8 cellular contexts compared by ENCODE assay signal in the genomic region with DNA sequence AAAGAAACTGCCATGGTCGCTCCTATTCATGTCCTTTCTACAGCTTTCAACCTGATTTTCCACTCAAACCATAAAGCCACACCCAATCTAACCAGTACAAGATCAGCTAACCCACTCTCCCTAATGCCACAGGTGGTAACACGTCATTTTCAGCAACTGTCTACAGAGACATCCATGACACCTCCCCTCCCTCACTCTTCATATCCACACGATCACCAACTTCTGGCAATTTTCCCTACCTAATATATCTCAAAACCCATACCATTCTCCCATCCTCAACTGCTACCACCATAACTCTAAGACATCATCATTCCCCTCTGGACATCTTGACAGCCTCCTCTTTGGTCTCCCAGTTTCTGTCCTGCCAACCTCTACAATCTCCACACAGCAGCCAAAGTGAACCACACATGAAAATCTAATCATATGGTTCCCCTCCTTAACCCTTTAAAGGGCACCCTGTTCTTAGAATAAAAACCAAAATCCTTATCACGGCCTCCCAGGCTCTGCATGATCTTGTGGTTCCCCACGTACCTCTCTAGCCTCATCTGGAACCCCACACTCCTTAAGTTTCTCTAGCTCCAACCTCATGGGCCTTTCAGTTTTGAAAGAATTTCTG. TPM values are rescaled to one million over a fixed set of nuclear protein-coding genes. Genes with fewer than 3 reads are reported as not detected.
DNase-seq lines count a peak whose midpoint lies in the region; ATAC-seq, FAIRE-seq and TF ChIP-seq lines count a peak whose summit lies in the region.

No MANE protein-coding gene starts in this region.

- POLR2A ChIA-PET in H1 (lab: Charles Lee; ENCODE audit: partially characterized antibody) = interaction anchor here (1.0 to 2.0 kb wide), 8 partner anchors 12 to 146 kb away, joined by 3 to 18 read pairs (median 4); a partner anchor contains a TSS

- no peak overlapping the region for H3K4ac ChIP-seq in H1 (replicated peaks; ENCODE audit: insufficient read length, low read depth, low read length)

- peak overlapping the region; percentile 92 to 94 for H3K4me2 ChIP-seq in H1 (ENCODE audit: insufficient read depth in 1 of 2, low read depth in 2 of 2, low read length in 2 of 2)
- peak overlapping the region; percentile 73 for H3K4me2 ChIP-seq in parathyroid adenoma (ENCODE audit: low read length)

- H4K5ac ChIP-seq in H1 (ENCODE audit: insufficient read length, low read depth, low read length) = no peak overlapping the region

- peak overlapping the region; percentile 90 for H3K4me3 ChIP-seq in GM06990 (replicated peaks; ENCODE audit: low read depth, low read length)
- peak overlapping the region; percentile 89 for H3K4me3 ChIP-seq in NT2/D1 (ENCODE audit: insufficient read length, low read depth)
- peak overlapping the region in 2 of 4 experiments; percentile 78 to 96; a peak in 4 of 8 replicates for H3K4me3 ChIP-seq in H1 (ENCODE audit: extremely low read depth in 1 of 4, insufficient read depth in 2 of 4, low read depth in 3 of 4, low read length in 4 of 4)
- peak overlapping the region; percentile 66 for H3K4me3 ChIP-seq in parathyroid adenoma (ENCODE audit: low read depth, low read length)

- no peak for FAIRE-seq in H1 (lab: Jason Lieb, UNC)

- H3K9ac ChIP-seq in NT2/D1 (ENCODE audit: insufficient read length, low read depth) = peak overlapping the region; percentile 94
- no peak overlapping the region; a peak in 1 of 7 replicates for H3K9ac ChIP-seq in H1 (replicated peaks in 1 of 4; ENCODE audit: extremely low read depth in 1 of 4, low read depth in 3 of 4, low read length in 3 of 4)
- H3K9ac ChIP-seq in parathyroid adenoma = no peak overlapping the region

- no peak overlapping the region for H2BK15ac ChIP-seq in H1 (ENCODE audit: low read length)

- H3K9me3 ChIP-seq in NT2/D1 (ENCODE audit: insufficient read depth, low read length) (no peaks in the 10 kb centered on the region), H1 (ENCODE audit: insufficient read depth in 2 of 2, low read depth in 1 of 2, low read length in 1 of 2) (no peaks in the 10 kb centered on the region), parathyroid adenoma (ENCODE audit: control insufficient read depth, low read length) (no peaks in the 10 kb centered on the region)

- H3K18ac ChIP-seq in H1 (ENCODE audit: extremely low read depth, low read length) = no peak overlapping the region

- CTCF ChIA-PET in H1 (lab: Charles Lee; ENCODE audit: partially characterized antibody) = interaction anchor here (1.0 to 2.1 kb wide), 5 partner anchors 20 to 208 kb away, joined by 3 to 6 read pairs (median 3); no protein-coding TSS in a partner anchor

- no peaks in the 10 kb centered on the region for H3K79me2 ChIP-seq in H1 (ENCODE audit: control insufficient read depth in 1 of 2, insufficient read depth in 2 of 2, low read length in 2 of 2)
- no peaks in the 10 kb centered on the region for H3K79me2 ChIP-seq in parathyroid adenoma

- H2BK20ac ChIP-seq in H1 (ENCODE audit: low read length) = no peak overlapping the region

- H2BK120ac ChIP-seq in H1 (replicated peaks; ENCODE audit: low read depth, low read length) = no peak overlapping the region

- peaks cover 0 to 7% of the 10 kb centered on the region in 2 experiments for H4K20me1 ChIP-seq in H1 (replicated peaks in 1 of 2; ENCODE audit: control insufficient read depth in 1 of 2, insufficient read depth in 2 of 2, low read length in 2 of 2)

- no peak overlapping the region for H2AK5ac ChIP-seq in H1 (ENCODE audit: low read depth, low read length)

- H2BK5ac ChIP-seq in H1 (ENCODE audit: low read depth, low read length) = 0 out of 2 replicates have a peak overlapping the region, but pooled peaks have one; percentile 12

- H3K23ac ChIP-seq in H1 (ENCODE audit: insufficient read length) = no peak overlapping the region

- H3K14ac ChIP-seq in H1 (ENCODE audit: insufficient read length) = no peak overlapping the region

- H2BK12ac ChIP-seq in H1 (ENCODE audit: low read depth, low read length) = no peak overlapping the region

- H3K27ac ChIP-seq in H1 (ENCODE audit: low read depth, low read length) = no peak overlapping the region
- H3K27ac ChIP-seq in parathyroid adenoma = peak overlapping the region; percentile 91

- TF ChIP-seq CTCF in GM06990 (IDR thresholded peaks at IDR 0.05; ENCODE audit: insufficient read depth, low read length, poor library complexity, severe bottlenecking) (no peak), H1 (IDR thresholded peaks at IDR 0.05; ENCODE audit: control extremely low read depth in 1 of 3, insufficient read depth in 1 of 3, low read depth in 1 of 3, low read length in 3 of 3) (no peak), parathyroid adenoma (IDR thresholded peaks at IDR 0.05) (no peak)

- peaks cover 2% of the 10 kb centered on the region; the same call in 1 of the 2 replicates for H3K79me1 ChIP-seq in H1 (ENCODE audit: low read depth, low read length)

- H3K36me3 ChIP-seq in GM06990 (ENCODE audit: control insufficient read depth, insufficient read depth, low read length) (peaks cover 10% of the 10 kb centered on the region), NT2/D1 (ENCODE audit: insufficient read depth, insufficient read length, low read length) (peaks cover 42% of the 10 kb centered on the region), H1 (ENCODE audit: control insufficient read depth in 2 of 4, insufficient read depth in 4 of 4, low read length in 3 of 4) (peaks cover 0 to 9% (median 3%) of the 10 kb centered on the region in 4 experiments; a peak in 4 of 8 replicates), parathyroid adenoma (ENCODE audit: control insufficient read depth, insufficient read depth, low read length) (no peaks in the 10 kb centered on the region)

- TF ChIP-seq EP300 in H1 (IDR thresholded peaks at IDR 0.05; ENCODE audit: borderline replicate concordance in 1 of 2, low read depth in 2 of 2, low read length in 2 of 2) = no peak

- no peak for TF ChIP-seq RAD21 in H1 (IDR thresholded peaks at IDR 0.05 in 1 of 2, conservative IDR thresholded peaks at IDR 0.05 in 1 of 2; ENCODE audit: low read depth in 2 of 2, low read length in 2 of 2)

- WGBS in H1 (ENCODE audit: extremely low coverage in 1 of 2, insufficient coverage in 1 of 2, insufficient read length in 1 of 2, insufficient replicate concordance in 2 of 2, low coverage in 1 of 2, low lambda C conversion rate in 2 of 2, missing lambda C conversion rate in 1 of 2), 2 experiments = 86 to 100% methylated on average over 1 to 5 of the region's 5 CpGs

- H4K8ac ChIP-seq in H1 (ENCODE audit: extremely low read depth, insufficient read depth, low read length) = no peak overlapping the region

- no peak overlapping the region for H3K56ac ChIP-seq in H1 (replicated peaks; ENCODE audit: insufficient read length, low read depth, low read length)

- peaks cover 4% of the 10 kb centered on the region; the same call in 1 of the 2 replicates for H3K23me2 ChIP-seq in H1 (ENCODE audit: low read depth, low read length)

- no peak overlapping the region for H4K91ac ChIP-seq in H1 (replicated peaks; ENCODE audit: insufficient read length, low read length)

- no peak for TF ChIP-seq POLR2A in H1 (IDR thresholded peaks at IDR 0.05; ENCODE audit: control extremely low read depth in 1 of 2, low read depth in 2 of 2, low read length in 2 of 2)

- H3K27me3 ChIP-seq in GM06990 (replicated peaks; ENCODE audit: control insufficient read depth, insufficient read depth, low read length) (no peaks in the 10 kb centered on the region), NT2/D1 (ENCODE audit: insufficient read depth, insufficient read length) (no peaks in the 10 kb centered on the region), H1 (replicated peaks in 1 of 4; ENCODE audit: control insufficient read depth in 3 of 4, extremely low read depth in 1 of 4, insufficient read depth in 3 of 4, low read length in 3 of 4) (no peaks in the 10 kb centered on the region; a peak in 1 of 7 replicates), parathyroid adenoma (ENCODE audit: control insufficient read depth, insufficient read depth, low read length) (no peaks in the 10 kb centered on the region)

- no peak overlapping the region for H2AFZ ChIP-seq in H1 (ENCODE audit: low read length)
- no peak overlapping the region for H2AFZ ChIP-seq in parathyroid adenoma

- H3K4me1 ChIP-seq in NT2/D1 (ENCODE audit: insufficient read depth, insufficient read length) (no peaks in the 10 kb centered on the region), H1 (replicated peaks in 1 of 4; ENCODE audit: control insufficient read depth in 3 of 4, insufficient read depth in 4 of 4, low read length in 3 of 4) (no peaks in the 10 kb centered on the region; a peak in 1 of 7 replicates), parathyroid adenoma (peaks cover 11% of the 10 kb centered on the region)

- DNase-seq in GM06990 (ENCODE audit: extremely low read depth, insufficient read length) (no peak), NT2/D1 (ENCODE audit: low read depth, low spot score) (no peak), H1 (ENCODE audit: low read depth in 1 of 2, low spot score in 2 of 2) (no peak), mucosa of gallbladder (ENCODE audit: low spot score) (no peak), DMS53 treated with DMSO at 0.1 percent for 48 hours (lab: John Stamatoyannopoulos, UW; ENCODE audit: unreplicated experiment) (no peak), DMS 273 treated with DMSO at 0.1 percent for 48 hours (lab: John Stamatoyannopoulos, UW) (no peak)

- ATAC-seq in GM18873 (IDR thresholded peaks at IDR 0.05; ENCODE audit: low FRiP score, unreplicated experiment) = no peak

RNA-seq across cellular contexts. Expression of a gene that starts 1.3 kb away (rescaled TPM):
- total RNA-seq in H1 (2021; fragmentation: NEBNext Ultra II Directional; extraction: Animal tissue kit (Norgen Biotek cat#: 25700)) = 12.3 and 14.2 TPM in 2 replicates
- 19.3 and 21.5 TPM in 2 replicates for polyA plus RNA-seq in H1 (2011; rRNA removed)
- polyA plus RNA-seq in H1 (2011; cell fraction: cytosol; rRNA removed) = 18.3 TPM
- 15.5 TPM for polyA plus RNA-seq in H1 (2011; cell fraction: nucleus; rRNA removed)
- polyA plus RNA-seq in H1 (2012, experiment 1 of 2) = 17.3 to 19.4 TPM (median 19.0 TPM) in 4 replicates
- polyA plus RNA-seq in H1 (2012, experiment 2 of 2) = 13.9 TPM
- 7.5 TPM for polyA plus RNA-seq in H1 (2013, experiment 1 of 2)
- 7.4 TPM for polyA plus RNA-seq in H1 (2013, experiment 2 of 2)
- 17.6 and 28.3 TPM in 2 replicates for polyA minus RNA-seq in H1 (2011; rRNA and poly(A)+ RNA removed)
- polyA minus RNA-seq in H1 (2011; cell fraction: cytosol; rRNA and poly(A)+ RNA removed) = 12.0 TPM
- polyA minus RNA-seq in H1 (2011; cell fraction: nucleus; rRNA and poly(A)+ RNA removed) = 13.7 TPM
- total RNA-seq in mucosa of gallbladder = 28.1 TPM

RNA-seq across cellular contexts. Expression of a gene that starts 33.6 kb away (rescaled TPM):
- not detected in 2 replicates for total RNA-seq in H1 (2021; fragmentation: NEBNext Ultra II Directional; extraction: Animal tissue kit (Norgen Biotek cat#: 25700))
- polyA plus RNA-seq in H1 (2011; rRNA removed) = 0.29 TPM in 1 of 2 replicates, not detected in the other
- not detected for polyA plus RNA-seq in H1 (2011; cell fraction: cytosol; rRNA removed)
- not detected for polyA plus RNA-seq in H1 (2011; cell fraction: nucleus; rRNA removed)
- not detected in 4 replicates for polyA plus RNA-seq in H1 (2012, experiment 1 of 2)
- not detected for polyA plus RNA-seq in H1 (2012, experiment 2 of 2)
- not detected for polyA plus RNA-seq in H1 (2013, experiment 1 of 2)
- polyA plus RNA-seq in H1 (2013, experiment 2 of 2) = not detected
- polyA minus RNA-seq in H1 (2011; rRNA and poly(A)+ RNA removed) = not detected in 2 replicates
- not detected for polyA minus RNA-seq in H1 (2011; cell fraction: cytosol; rRNA and poly(A)+ RNA removed)
- not detected for polyA minus RNA-seq in H1 (2011; cell fraction: nucleus; rRNA and poly(A)+ RNA removed)
- total RNA-seq in mucosa of gallbladder = not detected

RNA-seq across cellular contexts. Expression of a gene that starts 59.0 kb away (rescaled TPM):
- 106 and 113 TPM in 2 replicates for total RNA-seq in H1 (2021; fragmentation: NEBNext Ultra II Directional; extraction: Animal tissue kit (Norgen Biotek cat#: 25700))
- polyA plus RNA-seq in H1 (2011; rRNA removed) = 64.7 and 65.6 TPM in 2 replicates
- polyA plus RNA-seq in H1 (2011; cell fraction: cytosol; rRNA removed) = 94.8 TPM
- 119 TPM for polyA plus RNA-seq in H1 (2011; cell fraction: nucleus; rRNA removed)
- 90.1 to 112 TPM (median 101 TPM) in 4 replicates for polyA plus RNA-seq in H1 (2012, experiment 1 of 2)
- polyA plus RNA-seq in H1 (2012, experiment 2 of 2) = 14.1 TPM
- 87.3 TPM for polyA plus RNA-seq in H1 (2013, experiment 1 of 2)
- polyA plus RNA-seq in H1 (2013, experiment 2 of 2) = 81.4 TPM
- polyA minus RNA-seq in H1 (2011; rRNA and poly(A)+ RNA removed) = 112 and 152 TPM in 2 replicates
- polyA minus RNA-seq in H1 (2011; cell fraction: cytosol; rRNA and poly(A)+ RNA removed) = 48.0 TPM
- polyA minus RNA-seq in H1 (2011; cell fraction: nucleus; rRNA and poly(A)+ RNA removed) = 107 TPM
- total RNA-seq in mucosa of gallbladder = 10.0 TPM
